In genomic region chr5:73265641-73266040, GRCh38 we compare ENCODE assay signal across 1 cellular context.
TF ChIP-seq lines count a peak whose summit lies in the region.

No MANE protein-coding gene starts in this region.

TF ChIP-seq in IMR-90, 13 proteins besides CTCF, POLR2A, EP300 and RAD21 (continued from another document):
- TF ChIP-seq CEBPB (IDR thresholded peaks at IDR 0.05; ENCODE audit: low read depth, low read length): no peak
- no peak for TF ChIP-seq ELK1 (IDR thresholded peaks at IDR 0.05; ENCODE audit: borderline replicate concordance, low read depth, low read length)
- TF ChIP-seq USF2 (IDR thresholded peaks at IDR 0.05; ENCODE audit: low read depth, low read length): no peak
- no peak for TF ChIP-seq MAFK (IDR thresholded peaks at IDR 0.05; ENCODE audit: low read depth, low read length)
